In genomic region chr17:81508639-81509047, GRCh38 we compare ENCODE assay signal across 9 cellular contexts. TPM values are rescaled to one million over a fixed set of nuclear protein-coding genes. Genes with fewer than 3 reads are reported as not detected.
A peak's percentile ranks its signal among the peaks of the same experiment; 100 is the strongest.
DNase-seq lines count a peak whose midpoint lies in the region; ATAC-seq, FAIRE-seq and TF ChIP-seq lines count a peak whose summit lies in the region.
"Had no signal": no experiment of that assay in that cellular context is flagged by ENCODE, and none has a peak within 500 bp of the region (broad histone marks: within the 10 kb centered on the region; RNA-seq: fewer than 3 reads in every experiment).

No MANE protein-coding gene starts in this region.

- peaks cover 46% of the 10 kb centered on the region for H3K79me2 ChIP-seq in hepatocyte

- no peak overlapping the region for H2AFZ ChIP-seq in hepatocyte

- H3K27me3 ChIP-seq in hepatocyte (no peaks in the 10 kb centered on the region), stomach (no peaks in the 10 kb centered on the region)

- TF ChIP-seq EP300 in stomach (IDR thresholded peaks at IDR 0.05), result no peak

- peaks cover 10% of the 10 kb centered on the region for H3K4me1 ChIP-seq in hepatocyte (ENCODE audit: insufficient read depth)
- H3K4me1 ChIP-seq in stomach, result peaks cover 6 to 41% (median 27%) of the 10 kb centered on the region in 4 donors

- H3K27ac ChIP-seq in hepatocyte (peak overlapping the region; percentile 97), stomach (peak overlapping the region; percentile 34 to 100 (median 100))

- H3K4me3 ChIP-seq in hepatocyte (no peak overlapping the region), stomach (peak overlapping the region; percentile 79 to 97 (median 89))

- H4K20me1 ChIP-seq in hepatocyte (ENCODE audit: insufficient read depth, poor library complexity, severe bottlenecking), result peaks cover 48% of the 10 kb centered on the region

- DNase-seq in activated naive CD4-positive, alpha-beta T cell treated with anti-CD3 and anti-CD28 coated beads, Interleukin-2, amount 10 ng/mL, durations not matched to agents 7 days and 5 days, result no peak
- DNase-seq in activated naive CD4-positive, alpha-beta T cell treated with Interleukin-2 at 50 U/mL for 16 hours, result no peak
- no peak for DNase-seq in activated T-cell treated with anti-CD3 and anti-CD28 coated beads, Interleukin-2, amount 50 U/mL, for 72 hours
- DNase-seq in hepatocyte (ENCODE audit: low spot score) (no peak), stomach (no peak), GM19239 (ENCODE audit: insufficient read length, low spot score) (no peak), NCI-H526 treated with DMSO at 0.1 percent for 48 hours (lab: John Stamatoyannopoulos, UW) (no peak)
- DNase-seq in central memory CD4-positive, alpha-beta T cell, result no peak

- CTCF ChIA-PET in activated naive CD4-positive, alpha-beta T cell treated with anti-CD3 and anti-CD28 coated beads, Interleukin-2, amount 10 ng/mL, durations not matched to agents 7 days and 5 days (lab: Charles Lee), result no interaction called here

- H3K27ac Mint-ChIP-seq in activated naive CD4-positive, alpha-beta T cell treated with anti-CD3 and anti-CD28 coated beads, Interleukin-2, amount 10 ng/mL, durations not matched to agents 7 days and 5 days, result peak overlapping the region; percentile 89
- H3K27ac Mint-ChIP-seq in activated T-cell treated with anti-CD3 and anti-CD28 coated beads, Interleukin-2, amount 50 U/mL, for 72 hours, result no peak overlapping the region

- H3K27me3 Mint-ChIP-seq in activated naive CD4-positive, alpha-beta T cell treated with anti-CD3 and anti-CD28 coated beads, Interleukin-2, amount 10 ng/mL, durations not matched to agents 7 days and 5 days, result peaks cover 23% of the 10 kb centered on the region
- no peaks in the 10 kb centered on the region for H3K27me3 Mint-ChIP-seq in activated T-cell treated with anti-CD3 and anti-CD28 coated beads, Interleukin-2, amount 50 U/mL, for 72 hours (ENCODE audit: low read depth)

- peak overlapping the region; percentile 98 for H3K4me2 ChIP-seq in hepatocyte

- peak overlapping the region; percentile 97 for H3K4me3 Mint-ChIP-seq in activated naive CD4-positive, alpha-beta T cell treated with anti-CD3 and anti-CD28 coated beads, Interleukin-2, amount 10 ng/mL, durations not matched to agents 7 days and 5 days
- peak overlapping the region; percentile 99 to 100 for H3K4me3 Mint-ChIP-seq in activated T-cell treated with anti-CD3 and anti-CD28 coated beads, Interleukin-2, amount 50 U/mL, for 72 hours

- H3K9me3 Mint-ChIP-seq in activated naive CD4-positive, alpha-beta T cell treated with anti-CD3 and anti-CD28 coated beads, Interleukin-2, amount 10 ng/mL, durations not matched to agents 7 days and 5 days, result no peaks in the 10 kb centered on the region
- no peaks in the 10 kb centered on the region for H3K9me3 Mint-ChIP-seq in activated T-cell treated with anti-CD3 and anti-CD28 coated beads, Interleukin-2, amount 50 U/mL, for 72 hours

- peaks cover 23% of the 10 kb centered on the region for H3K4me1 Mint-ChIP-seq in activated naive CD4-positive, alpha-beta T cell treated with anti-CD3 and anti-CD28 coated beads, Interleukin-2, amount 10 ng/mL, durations not matched to agents 7 days and 5 days
- peaks cover 36% of the 10 kb centered on the region for H3K4me1 Mint-ChIP-seq in activated T-cell treated with anti-CD3 and anti-CD28 coated beads, Interleukin-2, amount 50 U/mL, for 72 hours (ENCODE audit: low read depth)

- H3K9me3 ChIP-seq in hepatocyte (ENCODE audit: low read depth) (no peaks in the 10 kb centered on the region), stomach (no peaks in the 10 kb centered on the region)

- FAIRE-seq in GM19239 (lab: Jason Lieb, UNC), result no peak
- FAIRE-seq: colon had no signal

- WGBS in hepatocyte (ENCODE audit: low lambda C conversion rate, missing lambda C conversion rate), result 90% methylated on average over 8 of the region's 8 CpGs
- WGBS in stomach, 5 donors, result 45 to 65% (median 56%) methylated on average over 8 of the region's 8 CpGs

- TF ChIP-seq CTCF in hepatocyte (IDR thresholded peaks at IDR 0.05; ENCODE audit: poor library complexity) (no peak), stomach (IDR thresholded peaks at IDR 0.05) (no peak)

- ATAC-seq in activated T-cell treated with anti-CD3 and anti-CD28 coated beads, Interleukin-2, amount 50 U/mL, for 72 hours (replicated peaks in 1 of 2), result no peak

- H3K36me3 Mint-ChIP-seq in activated naive CD4-positive, alpha-beta T cell treated with anti-CD3 and anti-CD28 coated beads, Interleukin-2, amount 10 ng/mL, durations not matched to agents 7 days and 5 days, result peaks cover 46% of the 10 kb centered on the region
- H3K36me3 Mint-ChIP-seq in activated T-cell treated with anti-CD3 and anti-CD28 coated beads, Interleukin-2, amount 50 U/mL, for 72 hours (ENCODE audit: insufficient read depth in 2 of 2), result peaks cover 31 to 36% of the 10 kb centered on the region in 2 donors

- no peaks in the 10 kb centered on the region for H3K9me2 ChIP-seq in hepatocyte (replicated peaks; ENCODE audit: insufficient read depth)

- intact Hi-C loops in stomach (cut with DNase I; ENCODE audit: low total_unique reads), result no loop called here

- TF ChIP-seq POLR2A in stomach (IDR thresholded peaks at IDR 0.05), result no peak

- H3K36me3 ChIP-seq in hepatocyte (replicated peaks; ENCODE audit: insufficient read depth, low read depth) (peaks cover 9% of the 10 kb centered on the region), stomach (peaks cover 29 to 40% (median 36%) of the 10 kb centered on the region in 4 donors)

RNA-seq across cellular contexts. Expression of gene ACTG1, which starts 4.0 kb away (rescaled TPM):
- 1,000 to 10,000 TPM; 3,862 to 3,966 TPM for total RNA-seq in activated T-cell treated with anti-CD3 and anti-CD28 coated beads, Interleukin-2, amount 50 U/mL, for 72 hours
- 3,207 and 3,298 TPM in 2 replicates for total RNA-seq in hepatocyte
- 2,719 and 2,832 TPM in 2 replicates for polyA plus RNA-seq in hepatocyte
- total RNA-seq in stomach, result 1,000 to 10,000 TPM in 4 of 5 donors, 100 to 1,000 TPM in 1; 978 to 2,952 (median 1,777) TPM
- polyA plus RNA-seq in stomach, result 1,000 to 10,000 TPM; 1,866 to 2,457 (median 2,070) TPM

RNA-seq across cellular contexts. Expression of gene FSCN2, which starts 19.5 kb away (rescaled TPM):
- 1 to 10 TPM in 1 of 2 donors, under 1 TPM in 1; 0.95 to 1.8 TPM for total RNA-seq in activated T-cell treated with anti-CD3 and anti-CD28 coated beads, Interleukin-2, amount 50 U/mL, for 72 hours
- total RNA-seq in hepatocyte, result 1.8 and 3.7 TPM in 2 replicates
- polyA plus RNA-seq in hepatocyte, result 0.29 and 0.40 TPM in 2 replicates
- total RNA-seq in stomach, result 10 to 100 TPM in 1 of 5 donors, 1 to 10 TPM in 3, not detected in 1; 2.8 to 21.7 (median 6.2) TPM
- 1 to 10 TPM in 2 of 3 donors, under 1 TPM in 1; 0.90 to 2.7 (median 2.1) TPM for polyA plus RNA-seq in stomach

RNA-seq across cellular contexts. Expression of gene FAAP100, which starts 43.5 kb away (rescaled TPM):
- 10 to 100 TPM; 21.3 to 29.1 TPM for total RNA-seq in activated T-cell treated with anti-CD3 and anti-CD28 coated beads, Interleukin-2, amount 50 U/mL, for 72 hours
- total RNA-seq in hepatocyte, result 18.3 and 20.9 TPM in 2 replicates
- polyA plus RNA-seq in hepatocyte, result 30.7 and 34.4 TPM in 2 replicates
- 100 to 1,000 TPM in 1 of 5 donors, 10 to 100 TPM in 4; 11.9 to 130 (median 51.8) TPM for total RNA-seq in stomach
- polyA plus RNA-seq in stomach, result 10 to 100 TPM; 12.2 to 17.1 (median 17.0) TPM
